Comparison of ENCODE assay signal across 15 cellular contexts in genomic region chr6:147950623-147950987, GRCh38.
DNase-seq lines count a peak whose midpoint lies in the region; ATAC-seq and TF ChIP-seq lines count a peak whose summit lies in the region.
"Had no signal": no experiment of that assay in that cellular context is flagged by ENCODE, and none has a peak within 500 bp of the region (broad histone marks: within the 10 kb centered on the region; RNA-seq: fewer than 3 reads in every experiment).

No MANE protein-coding gene starts in this region.

- H3K27ac Mint-ChIP-seq in CD14-positive monocyte, result no peak overlapping the region
- H3K27ac Mint-ChIP-seq: dendritic cell treated with granulocyte-macrophage colony-stimulating factor and Interleukin-4, amounts not matched to agents 40 ng/mL and 50 ng/mL, for 4 days had no signal

- TF ChIP-seq CTCF in mammary epithelial cell (conservative IDR thresholded peaks at IDR 0.05 in 1 of 2, IDR thresholded peaks at IDR 0.05 in 1 of 2; ENCODE audit: extremely low read depth in 1 of 2, insufficient read depth in 1 of 2, low read depth in 1 of 2, low read length in 2 of 2) (no peak), hepatocyte (IDR thresholded peaks at IDR 0.05; ENCODE audit: poor library complexity) (no peak), gastrocnemius medialis (IDR thresholded peaks at IDR 0.05 in 4 of 5, conservative IDR thresholded peaks at IDR 0.05 in 1 of 5) (no peak), lower leg skin (IDR thresholded peaks at IDR 0.05) (no peak), CD14-positive monocyte (IDR thresholded peaks at IDR 0.05) (no peak)

- H2AFZ ChIP-seq in mammary epithelial cell (ENCODE audit: low read depth, low read length), result peak overlapping the region; percentile 97
- no peak overlapping the region for H2AFZ ChIP-seq in hepatocyte

- H3K9me2 ChIP-seq in hepatocyte (replicated peaks; ENCODE audit: insufficient read depth), result no peaks in the 10 kb centered on the region

- dilution Hi-C loops in mammary epithelial cell (cut with HindIII; ENCODE audit: low sequenced_read_pairs), result no loop called here

- H3K79me2 ChIP-seq in mammary epithelial cell (ENCODE audit: insufficient read depth, low read length) (no peaks in the 10 kb centered on the region), hepatocyte (no peaks in the 10 kb centered on the region)

- no peaks in the 10 kb centered on the region for H3K36me3 Mint-ChIP-seq in CD14-positive monocyte

- TF ChIP-seq POLR2A in gastrocnemius medialis (IDR thresholded peaks at IDR 0.05) (no peak), lower leg skin (IDR thresholded peaks at IDR 0.05) (no peak)

- H3K27me3 Mint-ChIP-seq in CD14-positive monocyte (ENCODE audit: low read depth in 3 of 3), result peaks cover 0 to 1% (median 0%) of the 10 kb centered on the region in 3 donors
- H3K27me3 Mint-ChIP-seq: dendritic cell treated with granulocyte-macrophage colony-stimulating factor and Interleukin-4, amounts not matched to agents 40 ng/mL and 50 ng/mL, for 4 days had no signal

- H3K36me3 ChIP-seq in mammary epithelial cell (ENCODE audit: insufficient read depth, low read length), result no peaks in the 10 kb centered on the region
- H3K36me3 ChIP-seq in hepatocyte (replicated peaks; ENCODE audit: insufficient read depth, low read depth), result no peaks in the 10 kb centered on the region
- H3K36me3 ChIP-seq in gastrocnemius medialis, result no peaks in the 10 kb centered on the region
- no peaks in the 10 kb centered on the region for H3K36me3 ChIP-seq in H7 (replicated peaks; ENCODE audit: control insufficient read depth, insufficient read depth, low read length)

- 1% methylated on average over 5 of the region's 5 CpGs for WGBS in mammary epithelial cell (ENCODE audit: low coverage, missing lambda C conversion rate)
- 48% methylated on average over 5 of the region's 5 CpGs for WGBS in hepatocyte (ENCODE audit: low lambda C conversion rate, missing lambda C conversion rate)
- 13 to 29% methylated on average over 5 of the region's 5 CpGs for WGBS in lower leg skin, 2 donors

- H4K20me1 ChIP-seq in mammary epithelial cell (ENCODE audit: insufficient read depth, low read length), result no peaks in the 10 kb centered on the region
- no peaks in the 10 kb centered on the region for H4K20me1 ChIP-seq in hepatocyte (ENCODE audit: insufficient read depth, poor library complexity, severe bottlenecking)

- H3K4me3 ChIP-seq in mammary epithelial cell (replicated peaks in 1 of 3; ENCODE audit: insufficient read depth in 1 of 3, low read depth in 2 of 3, low read length in 3 of 3) (no peak overlapping the region), hepatocyte (no peak overlapping the region), gastrocnemius medialis (no peak overlapping the region), lower leg skin (ENCODE audit: low read depth, poor library complexity, severe bottlenecking) (no peak overlapping the region), H7 (ENCODE audit: insufficient read depth, low read depth, low read length) (no peak overlapping the region)

- H3K4me2 ChIP-seq in mammary epithelial cell (ENCODE audit: insufficient read depth, low read depth, low read length) (peak overlapping the region; percentile 57), hepatocyte (peak overlapping the region; percentile 10)

- in situ Hi-C loops in mammary epithelial cell (cut with MboI; ENCODE audit: low sequenced_read_pairs in 2 of 2) (loop anchor here in 1 of 2 donors (25.0 kb wide), 1 partner anchor 438 kb away; the partner anchor contains the start of gene SAMD5), gastrocnemius medialis (cut with MboI; ENCODE audit: low sequenced_read_pairs in 4 of 4) (no loop called here)

- intact Hi-C loops in mammary epithelial cell (cut with micrococcal nuclease), result no loop called here
- intact Hi-C loops in gastrocnemius medialis (cut with DNase I; ENCODE audit: low total_unique reads), result no loop called here
- intact Hi-C loops in lower leg skin (cut with DNase I; ENCODE audit: low total_unique reads), result no loop called here
- intact Hi-C loops in CD14-positive monocyte (cut with micrococcal nuclease), result no loop called here

- H3K4me1 ChIP-seq in mammary epithelial cell (ENCODE audit: insufficient read depth, low read length), result peaks cover 25% of the 10 kb centered on the region
- H3K4me1 ChIP-seq in hepatocyte (ENCODE audit: insufficient read depth), result peaks cover 8% of the 10 kb centered on the region
- no peaks in the 10 kb centered on the region for H3K4me1 ChIP-seq in gastrocnemius medialis

- no TSS peak for BruUV-seq in mammary epithelial cell (replicated peaks; lab: Mats Ljungman, UMichigan)

- CTCF ChIA-PET in mammary epithelial cell (lab: Charles Lee; ENCODE audit: low non-redundant PET), result no interaction called here

- peak in 1 of 2 donors; percentile 60 for ATAC-seq in gastrocnemius medialis
- ATAC-seq in GM18502 (IDR thresholded peaks at IDR 0.05; ENCODE audit: poor library complexity, unreplicated experiment), result no peak

- H3K27ac ChIP-seq in mammary epithelial cell (ENCODE audit: insufficient read depth, low read depth, low read length) (peak overlapping the region; percentile 77), hepatocyte (no peak overlapping the region), gastrocnemius medialis (no peak overlapping the region)
- H3K27ac ChIP-seq: C4-2B had no signal

- DNase-seq in ELR (ENCODE audit: low read depth) (peak; percentile 5), mammary epithelial cell (peak; percentile 47), hepatocyte (ENCODE audit: low spot score) (no peak), gastrocnemius medialis (peak; percentile 3 to 13), lower leg skin (ENCODE audit: low spot score in 2 of 2) (no peak), H7 (no peak), CD14-positive monocyte (ENCODE audit: low spot score) (no peak)
- DNase-seq: activated CD4-positive, alpha-beta T cell treated with anti-CD3 and anti-CD28 coated beads, Interleukin-2, amount 50 U/mL, for 1 hour; activated naive CD4-positive, alpha-beta T cell treated with Interleukin-2 at 50 U/mL for 16 hours; GF-D8; KG1; NCI-H2081 had no signal

- peaks cover 0 to 7% (median 3%) of the 10 kb centered on the region in 7 donors for H3K9me3 Mint-ChIP-seq in CD14-positive monocyte
- H3K9me3 Mint-ChIP-seq: dendritic cell treated with granulocyte-macrophage colony-stimulating factor and Interleukin-4, amounts not matched to agents 40 ng/mL and 50 ng/mL, for 4 days had no signal

- H3K4me3 Mint-ChIP-seq in CD14-positive monocyte, result no peak overlapping the region
- H3K4me3 Mint-ChIP-seq: dendritic cell treated with granulocyte-macrophage colony-stimulating factor and Interleukin-4, amounts not matched to agents 40 ng/mL and 50 ng/mL, for 4 days had no signal

- H3K9ac ChIP-seq in mammary epithelial cell (ENCODE audit: insufficient read depth, low read length), result peak overlapping the region; percentile 15

- H3K27me3 ChIP-seq in mammary epithelial cell (ENCODE audit: insufficient read depth, low read length) (no peaks in the 10 kb centered on the region), hepatocyte (no peaks in the 10 kb centered on the region), gastrocnemius medialis (no peaks in the 10 kb centered on the region), H7 (ENCODE audit: control insufficient read depth, insufficient read depth, low read length) (no peaks in the 10 kb centered on the region)

- H3K9me3 ChIP-seq in mammary epithelial cell (replicated peaks; ENCODE audit: insufficient read depth, low read length) (no peaks in the 10 kb centered on the region), hepatocyte (ENCODE audit: low read depth) (no peaks in the 10 kb centered on the region), gastrocnemius medialis (no peaks in the 10 kb centered on the region)

- no peaks in the 10 kb centered on the region for H3K4me1 Mint-ChIP-seq in CD14-positive monocyte

Comparison
In these comparisons a context has a peak if more than half of its experiments do, and no peak if none do; other contexts are left out.
1. DNase-seq: peak in ELR (single experiment), mammary epithelial cell (single experiment) and gastrocnemius medialis (2 of 2); none in hepatocyte (single experiment), lower leg skin (0 of 2), H7 (single experiment) and CD14-positive monocyte (single experiment).